In the genomic region with DNA sequence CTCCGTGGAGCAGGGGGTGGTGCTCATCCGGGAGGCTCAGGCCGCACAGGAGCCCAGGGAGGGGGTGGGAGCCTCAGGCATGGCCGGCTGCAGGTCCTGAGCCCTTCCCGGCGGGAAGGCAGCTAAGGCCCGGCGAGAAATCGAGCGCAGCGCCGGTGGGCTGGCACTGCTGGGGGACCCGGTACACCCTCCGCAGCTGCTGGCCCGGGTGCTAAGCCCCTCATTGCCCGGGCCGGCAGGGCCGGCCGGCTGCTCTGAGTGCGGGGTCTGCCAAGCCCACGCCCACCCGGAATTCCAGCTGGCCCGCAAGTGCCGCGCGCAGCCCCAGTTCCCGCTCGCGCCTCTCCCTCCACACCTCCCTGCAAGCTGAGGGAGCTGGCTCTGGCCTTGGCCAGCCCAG, we compare ENCODE assay signal across 4 cellular contexts. TPM values are rescaled to one million over a fixed set of nuclear protein-coding genes. Genes with fewer than 3 reads are reported as not detected.
"Had no signal": no experiment of that assay in that cellular context is flagged by ENCODE, and none has a peak within 500 bp of the region (broad histone marks: within the 10 kb centered on the region; RNA-seq: fewer than 3 reads in every experiment).

No MANE protein-coding gene starts in this region.

RNA-seq across cellular contexts. Expression of a gene that starts 7.1 kb away (rescaled TPM):
- total RNA-seq: activated naive CD4-positive, alpha-beta T cell treated with anti-CD3 and anti-CD28 coated beads for 36 hours; ascending aorta; cardiac septum had no signal
- polyA plus RNA-seq: cardiac muscle cell had no signal
